In the genomic region with DNA sequence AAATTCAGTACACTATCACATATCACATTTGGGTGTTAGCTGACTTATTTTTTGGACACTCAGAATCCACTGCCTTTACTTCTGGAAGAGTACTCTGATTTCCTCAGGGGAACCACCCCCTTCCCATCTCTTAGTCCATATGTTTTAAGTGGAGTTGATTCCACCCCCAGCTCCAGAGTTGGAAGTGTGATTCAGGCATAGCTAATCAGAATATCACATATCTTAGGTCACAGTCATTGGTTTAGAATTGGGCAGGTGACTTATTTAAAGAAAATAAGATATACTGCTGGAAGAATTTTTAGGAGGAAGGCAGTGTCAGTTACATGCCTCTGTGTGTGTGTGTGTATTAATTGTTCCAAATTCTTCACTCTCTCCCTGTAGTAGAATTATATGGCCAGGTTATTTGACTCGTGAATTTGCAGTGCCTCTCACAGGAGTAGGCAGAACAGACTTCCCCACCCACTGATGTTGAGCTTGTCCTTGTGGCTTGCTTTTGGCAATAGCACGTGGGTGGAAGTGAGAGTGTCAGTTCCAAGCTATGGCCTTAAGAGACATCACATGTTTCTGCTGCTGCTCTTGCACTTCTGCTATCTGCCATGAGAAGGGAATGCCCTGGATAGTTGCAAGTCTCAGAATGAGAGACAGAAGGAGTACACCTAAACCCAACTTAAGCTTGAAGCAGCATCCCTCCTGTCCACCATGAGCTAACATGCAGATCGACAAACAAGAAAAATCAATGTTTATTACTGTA, we compare ENCODE assay signal across 8 cellular contexts.
DNase-seq lines count a peak whose midpoint lies in the region; ATAC-seq and TF ChIP-seq lines count a peak whose summit lies in the region.

No MANE protein-coding gene starts in this region.

- no peak for TF ChIP-seq CTCF in GM06990 (IDR thresholded peaks at IDR 0.05; ENCODE audit: insufficient read depth, low read length, poor library complexity, severe bottlenecking)

- no peaks in the 10 kb centered on the region for H3K36me3 ChIP-seq in GM06990 (ENCODE audit: control insufficient read depth, insufficient read depth, low read length)

- H3K4me3 ChIP-seq in GM06990 (replicated peaks; ENCODE audit: low read depth, low read length), result no peak overlapping the region

- H3K27me3 ChIP-seq in GM06990 (replicated peaks; ENCODE audit: control insufficient read depth, insufficient read depth, low read length), result no peaks in the 10 kb centered on the region

- ATAC-seq in GM21381 (IDR thresholded peaks at IDR 0.05; ENCODE audit: unreplicated experiment) (peak; percentile 97), HG03469 (IDR thresholded peaks at IDR 0.05; ENCODE audit: unreplicated experiment) (peak; percentile 98)

- DNase-seq in GM06990 (ENCODE audit: extremely low read depth, insufficient read length), result peak; percentile 14
- peak; percentile 56 for DNase-seq in globus pallidus (ENCODE audit: low spot score)
- no peak for DNase-seq in NK-92 (lab: John Stamatoyannopoulos, UW; ENCODE audit: unreplicated experiment)
- DNase-seq in activated CD4-positive, CD25-positive, alpha-beta regulatory T cell treated with anti-CD3 and anti-CD28 coated beads, Interleukin-2, amount 50 U/mL, for 72 hours, result no peak
- no peak for DNase-seq in NCI-H1092 treated with DMSO at 0.1 percent for 48 hours (lab: John Stamatoyannopoulos, UW)
- DNase-seq in central memory CD4-positive, alpha-beta T cell, result no peak

Comparison
In these comparisons a context has a peak if more than half of its experiments do, and no peak if none do; other contexts are left out.
1. DNase-seq: peak in GM06990 (single experiment) and globus pallidus (single experiment); none in NK-92 (single experiment), activated CD4-positive, CD25-positive, alpha-beta regulatory T cell treated with anti-CD3 and anti-CD28 coated beads, Interleukin-2, amount 50 U/mL, for 72 hours (single experiment), NCI-H1092 treated with DMSO at 0.1 percent for 48 hours (single experiment) and central memory CD4-positive, alpha-beta T cell (single experiment).